8 cellular contexts compared by ENCODE assay signal in genomic region chr1:112501810-112502641, GRCh38. TPM values are rescaled to one million over a fixed set of nuclear protein-coding genes. Genes with fewer than 3 reads are reported as not detected.
A peak's percentile ranks its signal among the peaks of the same experiment; 100 is the strongest.
DNase-seq lines count a peak whose midpoint lies in the region; ATAC-seq and TF ChIP-seq lines count a peak whose summit lies in the region.

No MANE protein-coding gene starts in this region.

- H3K27ac Mint-ChIP-seq in activated naive CD4-positive, alpha-beta T cell treated with anti-CD3 and anti-CD28 coated beads for 36 hours = no peak overlapping the region
- H3K27ac Mint-ChIP-seq in neural progenitor cell = peak overlapping the region; percentile 95

- H3K27ac ChIP-seq in RWPE2 (ENCODE audit: poor library complexity, severe bottlenecking) (no peak overlapping the region), gastroesophageal sphincter (peak overlapping the region in 2 of 4 donors; percentile 41 to 68), neural progenitor cell (no peak overlapping the region), thyroid gland (no peak overlapping the region)

- H3K4me3 ChIP-seq in RWPE2 (ENCODE audit: severe bottlenecking) = peak overlapping the region; percentile 36
- peak overlapping the region; percentile 22 to 62 for H3K4me3 ChIP-seq in gastroesophageal sphincter
- H3K4me3 ChIP-seq in neural progenitor cell = peak overlapping the region; percentile 54
- H3K4me3 ChIP-seq in thyroid gland (replicated peaks in 1 of 3) = peak overlapping the region in 2 of 3 donors; percentile 25 to 33

- TF ChIP-seq CTCF in RWPE2 (IDR thresholded peaks at IDR 0.05; ENCODE audit: poor library complexity, severe bottlenecking) = peak; percentile 89
- TF ChIP-seq CTCF in gastroesophageal sphincter (IDR thresholded peaks at IDR 0.05) = peak in 3 of 4 experiments; percentile 59 to 81 (median 66)
- TF ChIP-seq CTCF in neural progenitor cell (IDR thresholded peaks at IDR 0.05) = peak; percentile 59
- TF ChIP-seq CTCF in thyroid gland (IDR thresholded peaks at IDR 0.05) = peak in 5 of 6 experiments; percentile 29 to 72 (median 57)

- H3K9ac ChIP-seq in neural progenitor cell = no peak overlapping the region

- H2AFZ ChIP-seq in neural progenitor cell (replicated peaks) = peak overlapping the region; percentile 23

- no peaks in the 10 kb centered on the region for H3K79me2 ChIP-seq in neural progenitor cell (ENCODE audit: low read depth)

- no peak for TF ChIP-seq EP300 in gastroesophageal sphincter (IDR thresholded peaks at IDR 0.05)

- WGBS in gastroesophageal sphincter (ENCODE audit: low coverage in 1 of 2), 2 donors = 13 to 22% methylated on average over 3 of the region's 65 CpGs
- WGBS in thyroid gland, 2 donors = 7 to 8% methylated on average over 27 of the region's 65 CpGs

- ATAC-seq in RWPE2 (ENCODE audit: low read depth) = peak; percentile 78
- peak; percentile 81 for ATAC-seq in gastroesophageal sphincter

- intact Hi-C loops in activated naive CD4-positive, alpha-beta T cell treated with anti-CD3 and anti-CD28 coated beads for 36 hours (cut with micrococcal nuclease) = loop anchor here (1.0 to 10.0 kb wide), 4 partner anchors 111 to 205 kb away; partner anchors contain the start of genes MOV10 and RHOC
- intact Hi-C loops in thyroid gland (cut with DNase I) = loop anchor here (10.0 kb wide), 1 partner anchor 203 kb away; the partner anchor contains the start of gene RHOC

- peak overlapping the region; percentile 85 for H3K4me2 ChIP-seq in neural progenitor cell

- H3K36me3 Mint-ChIP-seq in activated naive CD4-positive, alpha-beta T cell treated with anti-CD3 and anti-CD28 coated beads for 36 hours (ENCODE audit: low read depth) = no peaks in the 10 kb centered on the region
- no peaks in the 10 kb centered on the region for H3K36me3 Mint-ChIP-seq in neural progenitor cell

- no peaks in the 10 kb centered on the region for H4K20me1 ChIP-seq in neural progenitor cell (ENCODE audit: low read depth)

- peaks cover 3% of the 10 kb centered on the region for H3K4me1 Mint-ChIP-seq in activated naive CD4-positive, alpha-beta T cell treated with anti-CD3 and anti-CD28 coated beads for 36 hours (ENCODE audit: low read depth)
- peaks cover 49% of the 10 kb centered on the region for H3K4me1 Mint-ChIP-seq in neural progenitor cell

- TF ChIP-seq POLR2A in gastroesophageal sphincter (IDR thresholded peaks at IDR 0.05) = no peak
- TF ChIP-seq POLR2A in thyroid gland (IDR thresholded peaks at IDR 0.05) = no peak

- no peaks in the 10 kb centered on the region for H3K9me3 Mint-ChIP-seq in activated naive CD4-positive, alpha-beta T cell treated with anti-CD3 and anti-CD28 coated beads for 36 hours
- H3K9me3 Mint-ChIP-seq in neural progenitor cell = no peaks in the 10 kb centered on the region

- H3K27me3 Mint-ChIP-seq in activated naive CD4-positive, alpha-beta T cell treated with anti-CD3 and anti-CD28 coated beads for 36 hours (ENCODE audit: low read depth) = peaks cover 58% of the 10 kb centered on the region
- H3K27me3 Mint-ChIP-seq in neural progenitor cell (ENCODE audit: insufficient read depth, low read depth) = peaks cover 13% of the 10 kb centered on the region

- CTCF ChIA-PET in activated naive CD4-positive, alpha-beta T cell treated with anti-CD3 and anti-CD28 coated beads for 36 hours (lab: Charles Lee) = interaction anchor here (0.6 to 2.9 kb wide), 23 partner anchors 9 to 795 kb away, joined by 3 to 36 read pairs (median 4); partner anchors contain the start of gene PPM1J

- peak overlapping the region; percentile 60 for H3K4me3 Mint-ChIP-seq in activated naive CD4-positive, alpha-beta T cell treated with anti-CD3 and anti-CD28 coated beads for 36 hours
- H3K4me3 Mint-ChIP-seq in neural progenitor cell = peak overlapping the region; percentile 78

- peaks cover 31% of the 10 kb centered on the region for H3F3A ChIP-seq in neural progenitor cell (ENCODE audit: low read depth)

- H3K27me3 ChIP-seq in RWPE2 (ENCODE audit: insufficient read depth, poor library complexity, severe bottlenecking) = no peaks in the 10 kb centered on the region
- peaks cover 28% of the 10 kb centered on the region for H3K27me3 ChIP-seq in gastroesophageal sphincter
- H3K27me3 ChIP-seq in neural progenitor cell = peaks cover 85% of the 10 kb centered on the region
- no peaks in the 10 kb centered on the region for H3K27me3 ChIP-seq in thyroid gland

- peak; percentile 86 for DNase-seq in GM03348 (ENCODE audit: low spot score)
- peak; percentile 88 for DNase-seq in HK-2 (ENCODE audit: unreplicated experiment)
- no peak for DNase-seq in RWPE2 (ENCODE audit: low spot score)
- peak; percentile 73 for DNase-seq in activated naive CD4-positive, alpha-beta T cell treated with anti-CD3 and anti-CD28 coated beads for 36 hours
- DNase-seq in neural progenitor cell (ENCODE audit: low spot score) = peak; percentile 84
- peak; percentile 73 to 78 for DNase-seq in thyroid gland
- no peak for DNase-seq in DMS114 treated with DMSO at 0.1 percent for 48 hours (lab: John Stamatoyannopoulos, UW; ENCODE audit: unreplicated experiment)

- H3K4me1 ChIP-seq in RWPE2 (ENCODE audit: insufficient read depth, poor library complexity, severe bottlenecking) = peaks cover 4% of the 10 kb centered on the region
- peaks cover 0 to 17% (median 3%) of the 10 kb centered on the region in 3 donors for H3K4me1 ChIP-seq in gastroesophageal sphincter
- peaks cover 21% of the 10 kb centered on the region for H3K4me1 ChIP-seq in neural progenitor cell
- H3K4me1 ChIP-seq in thyroid gland = peaks cover 0 to 12% of the 10 kb centered on the region in 2 donors

- H3K9me3 ChIP-seq in RWPE2 (ENCODE audit: severe bottlenecking) = no peaks in the 10 kb centered on the region
- no peaks in the 10 kb centered on the region for H3K9me3 ChIP-seq in gastroesophageal sphincter
- H3K9me3 ChIP-seq in neural progenitor cell (ENCODE audit: low read depth) = no peaks in the 10 kb centered on the region
- no peaks in the 10 kb centered on the region for H3K9me3 ChIP-seq in thyroid gland

- no peaks in the 10 kb centered on the region for H3K36me3 ChIP-seq in RWPE2 (ENCODE audit: low read depth)
- H3K36me3 ChIP-seq in gastroesophageal sphincter = no peaks in the 10 kb centered on the region
- no peaks in the 10 kb centered on the region for H3K36me3 ChIP-seq in neural progenitor cell
- H3K36me3 ChIP-seq in thyroid gland = no peaks in the 10 kb centered on the region

RNA-seq across cellular contexts. Expression of gene WNT2B, which starts 6.7 kb away (rescaled TPM):
- total RNA-seq in activated naive CD4-positive, alpha-beta T cell treated with anti-CD3 and anti-CD28 coated beads for 36 hours = under 1 TPM in 1 of 2 experiments, not detected in 1; 0.12 TPM
- 1 to 10 TPM; 2.8 to 4.8 (median 3.6) TPM for total RNA-seq in gastroesophageal sphincter
- total RNA-seq in neural progenitor cell (ENCODE audit: low replicate concordance) = 1.6 and 2.9 TPM in 2 replicates
- 1 to 10 TPM in 3 of 4 donors, under 1 TPM in 1; 0.78 to 2.6 (median 1.4) TPM for total RNA-seq in thyroid gland

Comparison
In these comparisons a context has a peak if more than half of its experiments do, and no peak if none do; other contexts are left out.
1. DNase-seq: peak in GM03348 (single experiment), HK-2 (single experiment), activated naive CD4-positive, alpha-beta T cell treated with anti-CD3 and anti-CD28 coated beads for 36 hours (single experiment), neural progenitor cell (single experiment) and thyroid gland (2 of 2); none in RWPE2 (single experiment) and DMS114 treated with DMSO at 0.1 percent for 48 hours (single experiment).
2. Peak in every context shown above with its lines, with median percentiles within 50 percentile points of each other: H3K4me3 ChIP-seq and CTCF ChIP-seq.